2 cellular contexts compared by ENCODE assay signal in genomic region chr4:112916868-112917267, GRCh38.
TF ChIP-seq lines count a peak whose summit lies in the region.

No MANE protein-coding gene starts in this region.

TF ChIP-seq in SK-N-SH treated with all-trans-retinoic acid at 6 μM for 48 hours, 23 proteins besides CTCF, POLR2A, EP300 and RAD21 (continued from another document):
- no peak for TF ChIP-seq POU6F1 (CRISPR knock-in tag; IDR thresholded peaks at IDR 0.05; ENCODE audit: borderline replicate concordance, low read depth)
- TF ChIP-seq ZNF8 (CRISPR knock-in tag; IDR thresholded peaks at IDR 0.05) = no peak
- TF ChIP-seq RARB (CRISPR knock-in tag; IDR thresholded peaks at IDR 0.05) = no peak
- TF ChIP-seq PPARA (CRISPR knock-in tag; IDR thresholded peaks at IDR 0.05; ENCODE audit: borderline replicate concordance) = no peak
- TF ChIP-seq ZFP3 (CRISPR knock-in tag; IDR thresholded peaks at IDR 0.05) = no peak
- no peak for TF ChIP-seq SNAI2 (CRISPR knock-in tag; IDR thresholded peaks at IDR 0.05)
- no peak for TF ChIP-seq TOX (CRISPR knock-in tag; IDR thresholded peaks at IDR 0.05; ENCODE audit: borderline replicate concordance)
- no peak for TF ChIP-seq ZFP30 (CRISPR knock-in tag; IDR thresholded peaks at IDR 0.05)
- no peak for TF ChIP-seq OSR1 (CRISPR knock-in tag; IDR thresholded peaks at IDR 0.05)
- no peak for TF ChIP-seq ISL1 (CRISPR knock-in tag; IDR thresholded peaks at IDR 0.05)
- no peak for TF ChIP-seq ZC3H10 (CRISPR knock-in tag; IDR thresholded peaks at IDR 0.05)
- no peak for TF ChIP-seq ZNF565 (CRISPR knock-in tag; conservative IDR thresholded peaks at IDR 0.05; ENCODE audit: low read depth)
- TF ChIP-seq ZNF70 (CRISPR knock-in tag; IDR thresholded peaks at IDR 0.05) = no peak
- no peak for TF ChIP-seq ARNTL (CRISPR knock-in tag; IDR thresholded peaks at IDR 0.05; ENCODE audit: borderline replicate concordance, low read depth)
- TF ChIP-seq PATZ1 (CRISPR knock-in tag; IDR thresholded peaks at IDR 0.05; ENCODE audit: borderline replicate concordance) = no peak

TF ChIP-seq in SK-N-SH, 30 proteins besides CTCF, POLR2A, EP300 and RAD21 (continued from another document):
- TF ChIP-seq RFX5 (IDR thresholded peaks at IDR 0.05; ENCODE audit: low read length) (no peak), IRF3 (IDR thresholded peaks at IDR 0.05; ENCODE audit: low read depth, low read length) (no peak), USF1 (IDR thresholded peaks at IDR 0.05; ENCODE audit: borderline replicate concordance, low read depth) (no peak), NRF1 (IDR thresholded peaks at IDR 0.05; ENCODE audit: low read depth, low read length) (no peak), ZBTB33 (IDR thresholded peaks at IDR 0.05; ENCODE audit: borderline replicate concordance, low read depth) (no peak), RCOR1 (IDR thresholded peaks at IDR 0.05; ENCODE audit: low read length) (no peak)
